ENCODE assay signal across 24 cellular contexts in the genomic region with DNA sequence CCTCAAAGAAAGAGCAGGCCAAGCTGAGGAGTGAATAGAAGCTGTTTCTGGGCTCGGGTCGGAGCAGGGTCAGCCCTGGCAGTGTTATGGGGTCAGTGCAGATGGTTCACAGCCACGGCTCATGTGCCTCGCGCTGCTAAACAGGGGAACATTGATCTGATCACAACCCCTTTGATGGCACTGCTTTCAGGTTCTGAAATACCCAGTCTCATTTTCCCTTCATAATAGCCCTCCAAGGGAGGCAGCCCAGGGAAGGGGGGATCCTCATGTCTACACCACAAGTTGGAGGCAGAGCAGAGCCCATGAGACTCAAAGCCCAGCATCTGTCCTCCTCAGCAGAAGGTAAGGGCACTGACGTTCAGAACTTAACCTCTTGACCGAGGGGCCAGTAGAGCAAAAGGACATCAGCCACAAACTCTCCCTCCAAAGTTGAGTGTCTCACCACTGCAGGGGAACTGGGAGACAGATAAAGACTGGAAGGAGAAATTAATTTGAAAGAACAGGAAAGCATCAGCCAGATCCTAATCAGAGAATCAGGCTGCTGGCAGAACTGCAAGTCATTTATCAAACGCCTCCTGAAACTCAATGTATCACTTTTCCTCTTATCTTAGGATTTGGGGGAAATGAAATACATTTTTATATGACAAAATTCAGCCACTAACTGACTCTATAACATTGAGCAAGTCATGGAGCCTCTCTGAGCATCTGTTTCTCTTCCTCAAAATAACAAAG.
"Had no signal": no experiment of that assay in that cellular context is flagged by ENCODE, and none has a peak within 500 bp of the region (broad histone marks: within the 10 kb centered on the region; RNA-seq: fewer than 3 reads in every experiment).

No MANE protein-coding gene starts in this region.

- DNase-seq: activated CD4-positive, alpha-beta memory T cell treated with anti-CD3 and anti-CD28 coated beads, Interleukin-2, amount 10 ng/mL, durations not matched to agents 7 days and 5 days; activated CD4-positive, alpha-beta T cell treated with anti-CD3 and anti-CD28 coated beads for 48 hours; activated CD4-positive, CD25-positive, alpha-beta regulatory T cell; activated CD8-positive, alpha-beta memory T cell treated with anti-CD3 and anti-CD28 coated beads, Interleukin-2, amount 10 ng/mL, durations not matched to agents 7 days and 5 days; activated naive CD8-positive, alpha-beta T cell treated with anti-CD3 and anti-CD28 coated beads for 36 hours; amygdala; body of pancreas; caudate nucleus; foreskin melanocyte; glutamatergic neuron; hypothalamus; kidney; nephron progenitor cell; nucleus accumbens; posterior cingulate gyrus; stimulated activated CD4-positive, alpha-beta T cell treated with anti-CD3 and anti-CD28 coated beads, Interleukin-12 subunit alpha, Interleukin-12 subunit beta, amount 100 ng/mL, for 4 hours; stimulated activated CD4-positive, alpha-beta T cell treated with anti-CD3 and anti-CD28 coated beads, Interleukin-1b, Interleukin-23, amount 100 ng/mL, for 48 hours; stimulated activated CD8-positive, alpha-beta memory T cell treated with anti-CD3 and anti-CD28 coated beads, Interleukin-4, amount 100 ng/mL, for 48 hours; stimulated activated naive CD4-positive, alpha-beta T cell; T-helper 2 cell had no signal

- H3K4me3 ChIP-seq: body of pancreas, lung had no signal

- H3K9me3 ChIP-seq: body of pancreas had no signal

- H3K27ac ChIP-seq: body of pancreas had no signal

- H3K27ac Mint-ChIP-seq: activated CD4-positive, alpha-beta memory T cell treated with anti-CD3 and anti-CD28 coated beads, Interleukin-2, amount 10 ng/mL, durations not matched to agents 7 days and 5 days; activated CD8-positive, alpha-beta memory T cell treated with anti-CD3 and anti-CD28 coated beads, Interleukin-2, amount 10 ng/mL, durations not matched to agents 7 days and 5 days; activated naive CD8-positive, alpha-beta T cell treated with anti-CD3 and anti-CD28 coated beads for 36 hours; endodermal cell; nephron progenitor cell had no signal

- H3K27me3 Mint-ChIP-seq: activated CD4-positive, alpha-beta memory T cell treated with anti-CD3 and anti-CD28 coated beads, Interleukin-2, amount 10 ng/mL, durations not matched to agents 7 days and 5 days; activated naive CD8-positive, alpha-beta T cell treated with anti-CD3 and anti-CD28 coated beads for 36 hours had no signal

- FAIRE-seq: kidney, TTC549 had no signal

- H3K4me3 Mint-ChIP-seq: activated CD4-positive, alpha-beta memory T cell treated with anti-CD3 and anti-CD28 coated beads, Interleukin-2, amount 10 ng/mL, durations not matched to agents 7 days and 5 days; activated CD8-positive, alpha-beta memory T cell treated with anti-CD3 and anti-CD28 coated beads, Interleukin-2, amount 10 ng/mL, durations not matched to agents 7 days and 5 days; activated naive CD8-positive, alpha-beta T cell treated with anti-CD3 and anti-CD28 coated beads for 36 hours; endodermal cell; nephron progenitor cell had no signal

- ATAC-seq: activated CD8-positive, alpha-beta memory T cell treated with anti-CD3 and anti-CD28 coated beads, Interleukin-2, amount 10 ng/mL, durations not matched to agents 7 days and 5 days; body of pancreas; left lobe of liver had no signal

- H3K9me3 Mint-ChIP-seq: activated CD4-positive, alpha-beta memory T cell treated with anti-CD3 and anti-CD28 coated beads, Interleukin-2, amount 10 ng/mL, durations not matched to agents 7 days and 5 days; activated naive CD8-positive, alpha-beta T cell treated with anti-CD3 and anti-CD28 coated beads for 36 hours; endodermal cell; nephron progenitor cell had no signal

- H3K36me3 Mint-ChIP-seq: activated CD8-positive, alpha-beta memory T cell treated with anti-CD3 and anti-CD28 coated beads, Interleukin-2, amount 10 ng/mL, durations not matched to agents 7 days and 5 days; activated naive CD8-positive, alpha-beta T cell treated with anti-CD3 and anti-CD28 coated beads for 36 hours had no signal

- H3K4me1 Mint-ChIP-seq: activated CD4-positive, alpha-beta memory T cell treated with anti-CD3 and anti-CD28 coated beads, Interleukin-2, amount 10 ng/mL, durations not matched to agents 7 days and 5 days; activated CD8-positive, alpha-beta memory T cell treated with anti-CD3 and anti-CD28 coated beads, Interleukin-2, amount 10 ng/mL, durations not matched to agents 7 days and 5 days; activated naive CD8-positive, alpha-beta T cell treated with anti-CD3 and anti-CD28 coated beads for 36 hours; nephron progenitor cell had no signal

- H3K27me3 ChIP-seq: body of pancreas had no signal
